ENCODE assay signal across 1 cellular context in the genomic region with DNA sequence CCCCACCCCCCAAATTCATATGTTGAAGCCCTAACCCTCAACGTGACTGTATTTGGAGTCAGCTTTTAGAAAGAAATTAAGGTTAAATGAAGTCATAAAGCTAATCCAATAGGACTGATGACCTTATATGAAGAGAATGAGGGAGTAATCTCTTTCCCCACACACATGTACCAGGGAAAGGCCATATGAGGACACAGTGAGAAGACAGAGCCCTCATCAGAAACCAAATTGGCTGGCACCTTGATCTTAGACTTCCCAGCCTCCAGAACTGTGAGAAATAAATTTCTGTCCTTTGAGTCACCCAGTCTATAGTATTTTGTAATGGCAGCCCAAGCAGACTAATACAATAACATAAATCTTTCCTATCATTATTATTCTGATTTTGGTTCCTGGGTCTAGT.
TF ChIP-seq lines count a peak whose summit lies in the region.

No MANE protein-coding gene starts in this region.

TF ChIP-seq in HepG2, 621 proteins besides CTCF, POLR2A, EP300 and RAD21:
- TF ChIP-seq ZNF3 (CRISPR knock-in tag; IDR thresholded peaks at IDR 0.05), result no peak
